14 cellular contexts compared by ENCODE assay signal in genomic region chr11:8477680-8478079, GRCh38.
DNase-seq lines count a peak whose midpoint lies in the region; ATAC-seq lines count a peak whose summit lies in the region.
"Had no signal": no experiment of that assay in that cellular context is flagged by ENCODE, and none has a peak within 500 bp of the region (broad histone marks: within the 10 kb centered on the region; RNA-seq: fewer than 3 reads in every experiment).

No MANE protein-coding gene starts in this region.

- no peak for DNase-seq in NCI-H187 treated with DMSO at 0.1 percent for 48 hours (lab: John Stamatoyannopoulos, UW)
- no peak for DNase-seq in midbrain (lab: John Stamatoyannopoulos, UW)
- no peak for DNase-seq in NCI-H1694 (lab: John Stamatoyannopoulos, UW)
- DNase-seq in iPS-NIHi7 (ENCODE audit: extremely low spot score) = no peak
- DNase-seq: activated naive CD8-positive, alpha-beta T cell treated with anti-CD3 and anti-CD28 coated beads for 36 hours; CD4-positive, CD25-positive, alpha-beta regulatory T cell; GDM1; NCI-H2107; stomach; T-helper 17 cell had no signal

- peak; percentile 88 for ATAC-seq in GM18861 (IDR thresholded peaks at IDR 0.05; ENCODE audit: unreplicated experiment)
- peak; percentile 81 for ATAC-seq in GM21423 (IDR thresholded peaks at IDR 0.05; ENCODE audit: unreplicated experiment)
- peak; percentile 95 for ATAC-seq in HG02973 (IDR thresholded peaks at IDR 0.05; ENCODE audit: unreplicated experiment)
- peak; percentile 89 for ATAC-seq in HG03565 (IDR thresholded peaks at IDR 0.05; ENCODE audit: unreplicated experiment)
- ATAC-seq: T-helper 17 cell had no signal
